36 cellular contexts compared by ENCODE assay signal in the genomic region with DNA sequence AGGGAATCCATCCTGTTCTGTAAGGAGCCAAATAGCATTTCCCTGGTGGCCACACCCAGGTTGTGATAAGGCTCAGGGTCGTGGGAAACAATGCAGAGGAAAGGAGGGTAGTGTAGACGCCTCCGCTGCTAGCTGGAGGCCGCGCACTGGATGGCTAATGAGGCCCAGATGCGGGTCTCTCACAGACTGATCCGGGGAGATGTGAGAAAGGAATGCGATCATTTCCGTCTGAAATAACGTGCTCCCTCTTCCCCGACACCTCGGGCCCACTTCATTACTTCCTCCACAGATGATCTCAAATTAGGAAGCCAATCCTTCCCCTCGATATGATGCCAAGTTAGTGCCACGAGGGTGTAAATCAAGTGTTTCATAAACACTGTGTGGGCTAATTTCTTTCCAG.
"Had no signal": no experiment of that assay in that cellular context is flagged by ENCODE, and none has a peak within 500 bp of the region (broad histone marks: within the 10 kb centered on the region; RNA-seq: fewer than 3 reads in every experiment).

No MANE protein-coding gene starts in this region.

- H3K27ac ChIP-seq: adrenal gland, body of pancreas, cardiac muscle cell, colonic mucosa, epithelial cell of prostate, heart right ventricle, left lung, right lobe of liver, thyroid gland, upper lobe of right lung, VCaP had no signal

- H3K4me3 ChIP-seq: adrenal gland, body of pancreas, cardiac muscle cell, colonic mucosa, heart right ventricle, left lung, lung, right lobe of liver, thyroid gland, upper lobe of right lung had no signal

- ATAC-seq: activated CD4-positive, CD25-positive, alpha-beta regulatory T cell treated with anti-CD3 and anti-CD28 coated beads, Interleukin-2, amount 50 U/mL, for 24 hours; body of pancreas; left lung; natural killer cell; right lobe of liver; stimulated activated memory B cell treated with anti-CD40 and anti-IgM and Interleukin-4, amounts not matched to agents 10 μg/mL and 1 μg/mL and 100 μg/mL, for 72 hours; stimulated activated naive CD8-positive, alpha-beta T cell treated with anti-CD3 and anti-CD28 coated beads, Interleukin-15, amount 100 ng/mL, for 72 hours; upper lobe of right lung had no signal

- H3K27me3 ChIP-seq: adrenal gland, body of pancreas, cardiac muscle cell, colonic mucosa, heart right ventricle, left lung, right lobe of liver, thyroid gland, upper lobe of right lung had no signal

- FAIRE-seq: endometrium, small intestine, TTC549 had no signal

- H3K9me3 ChIP-seq: adrenal gland, body of pancreas, colonic mucosa, left lung, right lobe of liver, thyroid gland, upper lobe of right lung had no signal

- DNase-seq: activated CD4-positive, alpha-beta T cell treated with anti-CD3 and anti-CD28 coated beads for 48 hours; activated CD4-positive, alpha-beta T cell treated with anti-CD3 and anti-CD28 coated beads, Interleukin-2, amount 50 U/mL, for 48 hours; activated CD8-positive, alpha-beta memory T cell treated with anti-CD3 and anti-CD28 coated beads, Interleukin-2, amount 50 U/mL, for 4 hours; activated effector memory CD4-positive, alpha-beta T cell treated with anti-CD3 and anti-CD28 coated beads, Interleukin-2, amount 50 U/mL, for 16 hours; activated naive CD4-positive, alpha-beta T cell treated with anti-CD3 and anti-CD28 coated beads for 36 hours; activated naive CD8-positive, alpha-beta T cell treated with anti-CD3 and anti-CD28 coated beads for 36 hours; activated T-cell treated with anti-CD3 and anti-CD28 coated beads, Interleukin-2, amount 50 U/mL, for 1 hour; adrenal gland; aorta; body of pancreas; cerebellar nuclear complex; colonic mucosa; effector CD8-positive, alpha-beta T cell; heart right ventricle; kidney glomerular epithelial cell; left lung; mesendoderm; natural killer cell; posterior cingulate gyrus; right lobe of liver; small intestine; stimulated activated CD4-positive, alpha-beta T cell treated with anti-CD3 and anti-CD28 coated beads, Interleukin-4, amount 100 ng/mL, for 24 hours; stimulated activated CD8-positive, alpha-beta memory T cell treated with anti-CD3 and anti-CD28 coated beads, Interleukin-4, amount 100 ng/mL, for 48 hours; stimulated activated naive CD8-positive, alpha-beta T cell treated with anti-CD3 and anti-CD28 coated beads, Interleukin-15, amount 100 ng/mL, for 72 hours; substantia nigra; T-helper 9 cell; thyroid gland; upper lobe of right lung had no signal

- H3K36me3 ChIP-seq: adrenal gland, cardiac muscle cell, colonic mucosa, heart right ventricle, left lung, right lobe of liver, thyroid gland, upper lobe of right lung had no signal

- H3K4me1 ChIP-seq: adrenal gland, body of pancreas, left lung, right lobe of liver, upper lobe of right lung had no signal
